12 cellular contexts compared by ENCODE assay signal in the genomic region with DNA sequence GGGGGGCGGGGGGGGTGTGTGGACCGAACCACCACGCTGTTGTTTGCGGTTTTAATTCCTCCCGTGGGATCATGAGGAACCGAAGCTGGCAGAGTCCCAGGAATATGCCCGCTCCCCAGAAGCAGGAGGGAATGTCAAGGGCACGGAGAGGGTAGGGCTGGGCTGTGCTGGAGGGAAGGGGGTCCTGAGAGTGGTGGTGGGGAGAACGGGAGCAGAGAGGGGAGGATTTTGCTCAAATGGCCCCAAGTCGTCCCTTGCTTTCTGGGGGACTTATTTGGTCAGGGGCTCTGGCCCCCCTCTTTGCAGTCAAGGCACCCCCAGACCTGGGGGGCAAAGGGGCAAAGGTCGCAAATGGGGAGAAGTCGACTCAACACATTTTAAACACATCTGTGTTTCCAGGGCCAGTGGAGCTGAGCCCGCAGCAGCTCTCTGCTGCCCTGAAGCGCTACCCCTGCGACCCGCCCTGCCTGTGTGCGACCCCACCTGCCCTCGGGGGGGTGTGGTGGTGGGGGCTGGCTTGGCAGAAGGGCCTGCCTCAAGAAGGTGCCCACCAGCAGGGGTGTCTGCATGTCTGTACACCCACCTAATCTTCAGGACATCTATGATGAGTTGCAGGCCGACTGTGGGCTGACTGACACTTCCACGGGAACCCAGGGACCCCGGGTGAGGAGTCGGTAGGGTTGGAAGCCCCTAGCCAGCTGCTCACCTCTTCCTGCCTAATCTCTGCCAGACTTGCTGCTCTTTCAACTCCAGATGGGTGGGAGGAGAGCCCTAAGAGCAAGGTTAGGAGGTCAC. TPM values are rescaled to one million over a fixed set of nuclear protein-coding genes. Genes with fewer than 3 reads are reported as not detected.
DNase-seq lines count a peak whose midpoint lies in the region; ATAC-seq and TF ChIP-seq lines count a peak whose summit lies in the region.
"Had no signal": no experiment of that assay in that cellular context is flagged by ENCODE, and none has a peak within 500 bp of the region (broad histone marks: within the 10 kb centered on the region; RNA-seq: fewer than 3 reads in every experiment).

No MANE protein-coding gene starts in this region.

- no peak overlapping the region for H2AFZ ChIP-seq in neural cell (ENCODE audit: low read depth, low read length)

- no peaks in the 10 kb centered on the region for H3K9me3 Mint-ChIP-seq in stimulated activated effector memory CD8-positive, alpha-beta T cell treated with anti-CD3 and anti-CD28 coated beads, Interleukin-12 subunit alpha, Interleukin-12 subunit beta, amount 100 ng/mL, for 72 hours

- TF ChIP-seq EP300 in neural cell (conservative IDR thresholded peaks at IDR 0.05; ENCODE audit: poor library complexity, severe bottlenecking) = no peak

- H3K27me3 ChIP-seq in BLaER1 (no peaks in the 10 kb centered on the region), HUES64 (ENCODE audit: insufficient read depth, low read length) (peaks cover 18% of the 10 kb centered on the region), dorsolateral prefrontal cortex (peaks cover 0 to 11% (median 0%) of the 10 kb centered on the region in 45 donors), neural cell (ENCODE audit: insufficient read depth, low read depth, low read length) (no peaks in the 10 kb centered on the region)

- H3K4me1 Mint-ChIP-seq in stimulated activated effector memory CD8-positive, alpha-beta T cell treated with anti-CD3 and anti-CD28 coated beads, Interleukin-12 subunit alpha, Interleukin-12 subunit beta, amount 100 ng/mL, for 72 hours = no peaks in the 10 kb centered on the region

- intact Hi-C loops in dorsolateral prefrontal cortex (cut with DNase I) = loop anchor here in 1 of 2 donors (10.0 kb wide), 1 partner anchor 199 kb away; no protein-coding TSS in a partner anchor

- H3K27ac ChIP-seq in BLaER1 (no peak overlapping the region; the same call in 1 of the 2 replicates), HUES64 (ENCODE audit: low read depth, low read length) (no peak overlapping the region), dorsolateral prefrontal cortex (peak overlapping the region in 55 of 59 donors; percentile 0 to 95 (median 74)), neural cell (ENCODE audit: low read length) (peak overlapping the region; percentile 20)

- H3K27ac Mint-ChIP-seq in stimulated activated effector memory CD8-positive, alpha-beta T cell treated with anti-CD3 and anti-CD28 coated beads, Interleukin-12 subunit alpha, Interleukin-12 subunit beta, amount 100 ng/mL, for 72 hours = no peak overlapping the region

- no peaks in the 10 kb centered on the region for H3K9me2 ChIP-seq in neural cell (ENCODE audit: insufficient read depth, low read length)

- H3K4me2 ChIP-seq in BLaER1 (peak overlapping the region; percentile 74), neural cell (ENCODE audit: low read length) (no peak overlapping the region)

- H4K20me1 ChIP-seq in BLaER1 = no peaks in the 10 kb centered on the region
- H4K20me1 ChIP-seq in neural cell (ENCODE audit: insufficient read depth) = no peaks in the 10 kb centered on the region

- H3K36me3 ChIP-seq in BLaER1 (no peaks in the 10 kb centered on the region), HUES64 (ENCODE audit: insufficient read depth, low read length) (no peaks in the 10 kb centered on the region), neural cell (ENCODE audit: insufficient read depth, low read length) (no peaks in the 10 kb centered on the region)

- no peak for TF ChIP-seq CTCF in dorsolateral prefrontal cortex (IDR thresholded peaks at IDR 0.05 in 54 of 56, conservative IDR thresholded peaks at IDR 0.05 in 2 of 56; ENCODE audit: low read depth in 1 of 56, partially characterized antibody in 56 of 56)
- TF ChIP-seq CTCF in neural cell (IDR thresholded peaks at IDR 0.05; ENCODE audit: poor library complexity, severe bottlenecking) = no peak

- H3K9ac ChIP-seq in BLaER1 (no peak overlapping the region), HUES64 (ENCODE audit: low read depth, low read length) (no peak overlapping the region), neural cell (ENCODE audit: low read length) (peak overlapping the region; percentile 70)

- H3K79me2 ChIP-seq in neural cell (replicated peaks; ENCODE audit: insufficient read depth, low read length) = no peaks in the 10 kb centered on the region

- H3K4me3 Mint-ChIP-seq in stimulated activated effector memory CD8-positive, alpha-beta T cell treated with anti-CD3 and anti-CD28 coated beads, Interleukin-12 subunit alpha, Interleukin-12 subunit beta, amount 100 ng/mL, for 72 hours = no peak overlapping the region

- H3F3A ChIP-seq in neural cell (ENCODE audit: insufficient read depth, low read length, poor library complexity, severe bottlenecking) = no peaks in the 10 kb centered on the region

- DNase-seq in dorsolateral prefrontal cortex (no peak), NCI-H2227 (lab: John Stamatoyannopoulos, UW; ENCODE audit: unreplicated experiment) (no peak), NOMO-1 (lab: John Stamatoyannopoulos, UW; ENCODE audit: unreplicated experiment in 2 of 2) (no peak)
- DNase-seq in stimulated activated effector memory CD8-positive, alpha-beta T cell treated with anti-CD3 and anti-CD28 coated beads, Interleukin-12 subunit alpha, Interleukin-12 subunit beta, amount 100 ng/mL, for 72 hours (ENCODE audit: low spot score in 2 of 2) = no peak
- no peak for DNase-seq in NK-92 treated with Interleukin-12 subunit alpha and Interleukin-12 subunit beta, amount 100 ng/mL, for 24 hours (lab: John Stamatoyannopoulos, UW)
- DNase-seq: activated CD8-positive, alpha-beta memory T cell treated with anti-CD3 and anti-CD28 coated beads, Interleukin-2, amount 50 U/mL, for 4 hours; Caco-2; erythroblast; stimulated activated CD4-positive, alpha-beta T cell treated with anti-CD3 and anti-CD28 coated beads, Interleukin-4, amount 100 ng/mL, for 24 hours had no signal

- no peak for ATAC-seq in stimulated activated effector memory CD8-positive, alpha-beta T cell treated with anti-CD3 and anti-CD28 coated beads, Interleukin-12 subunit alpha, Interleukin-12 subunit beta, amount 100 ng/mL, for 72 hours

- WGBS in HUES64 = 58% methylated on average over 21 of the region's 22 CpGs

- no peaks in the 10 kb centered on the region for H3K36me3 Mint-ChIP-seq in stimulated activated effector memory CD8-positive, alpha-beta T cell treated with anti-CD3 and anti-CD28 coated beads, Interleukin-12 subunit alpha, Interleukin-12 subunit beta, amount 100 ng/mL, for 72 hours

- H3K4me3 ChIP-seq in BLaER1 (peak overlapping the region; percentile 38; the same call in 1 of the 2 replicates), HUES64 (ENCODE audit: low read length) (peak overlapping the region; percentile 36), dorsolateral prefrontal cortex (peak overlapping the region; percentile 25 to 76 (median 61)), neural cell (ENCODE audit: low read length) (peak overlapping the region; percentile 68)

- H3K4me1 ChIP-seq in BLaER1 (peaks cover 58% of the 10 kb centered on the region), HUES64 (ENCODE audit: insufficient read depth, low read length) (0 out of 2 replicates have a peak, but pooled peaks cover 4% of the 10 kb centered on the region)

- H3K9me3 ChIP-seq in BLaER1 (no peaks in the 10 kb centered on the region), HUES64 (ENCODE audit: insufficient read depth, low read depth, low read length) (no peaks in the 10 kb centered on the region), neural cell (ENCODE audit: low read length) (no peaks in the 10 kb centered on the region)
- H3K9me3 ChIP-seq: Caco-2 had no signal

- TF ChIP-seq RAD21 in neural cell (conservative IDR thresholded peaks at IDR 0.05) = no peak

TF ChIP-seq in neural cell, 6 proteins besides CTCF, POLR2A, EP300 and RAD21:
- TF ChIP-seq, protein P1, sequence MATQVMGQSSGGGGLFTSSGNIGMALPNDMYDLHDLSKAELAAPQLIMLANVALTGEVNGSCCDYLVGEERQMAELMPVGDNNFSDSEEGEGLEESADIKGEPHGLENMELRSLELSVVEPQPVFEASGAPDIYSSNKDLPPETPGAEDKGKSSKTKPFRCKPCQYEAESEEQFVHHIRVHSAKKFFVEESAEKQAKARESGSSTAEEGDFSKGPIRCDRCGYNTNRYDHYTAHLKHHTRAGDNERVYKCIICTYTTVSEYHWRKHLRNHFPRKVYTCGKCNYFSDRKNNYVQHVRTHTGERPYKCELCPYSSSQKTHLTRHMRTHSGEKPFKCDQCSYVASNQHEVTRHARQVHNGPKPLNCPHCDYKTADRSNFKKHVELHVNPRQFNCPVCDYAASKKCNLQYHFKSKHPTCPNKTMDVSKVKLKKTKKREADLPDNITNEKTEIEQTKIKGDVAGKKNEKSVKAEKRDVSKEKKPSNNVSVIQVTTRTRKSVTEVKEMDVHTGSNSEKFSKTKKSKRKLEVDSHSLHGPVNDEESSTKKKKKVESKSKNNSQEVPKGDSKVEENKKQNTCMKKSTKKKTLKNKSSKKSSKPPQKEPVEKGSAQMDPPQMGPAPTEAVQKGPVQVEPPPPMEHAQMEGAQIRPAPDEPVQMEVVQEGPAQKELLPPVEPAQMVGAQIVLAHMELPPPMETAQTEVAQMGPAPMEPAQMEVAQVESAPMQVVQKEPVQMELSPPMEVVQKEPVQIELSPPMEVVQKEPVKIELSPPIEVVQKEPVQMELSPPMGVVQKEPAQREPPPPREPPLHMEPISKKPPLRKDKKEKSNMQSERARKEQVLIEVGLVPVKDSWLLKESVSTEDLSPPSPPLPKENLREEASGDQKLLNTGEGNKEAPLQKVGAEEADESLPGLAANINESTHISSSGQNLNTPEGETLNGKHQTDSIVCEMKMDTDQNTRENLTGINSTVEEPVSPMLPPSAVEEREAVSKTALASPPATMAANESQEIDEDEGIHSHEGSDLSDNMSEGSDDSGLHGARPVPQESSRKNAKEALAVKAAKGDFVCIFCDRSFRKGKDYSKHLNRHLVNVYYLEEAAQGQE (IDR thresholded peaks at IDR 0.05; ENCODE audit: borderline replicate concordance) = no peak
- TF ChIP-seq EZH2 (IDR thresholded peaks at IDR 0.05; ENCODE audit: borderline replicate concordance, insufficient read depth, low read length, poor library complexity, severe bottlenecking) (no peak), MXI1 (conservative IDR thresholded peaks at IDR 0.05; ENCODE audit: poor library complexity, severe bottlenecking) (no peak), TAF1 (IDR thresholded peaks at IDR 0.05; ENCODE audit: low read depth) (no peak), POLR2AphosphoS5 (IDR thresholded peaks at IDR 0.05) (no peak), SMC3 (conservative IDR thresholded peaks at IDR 0.05; ENCODE audit: poor library complexity) (no peak)
TF ChIP-seq in neural cell: peak in this region for 0.

RNA-seq across cellular contexts. Expression of a gene that starts 0.6 kb away (rescaled TPM):
- polyA plus RNA-seq in HUES64 (2013, experiment 1 of 2) = 0.15 TPM
- 0.32 TPM for polyA plus RNA-seq in HUES64 (2013, experiment 2 of 2)
- 100 to 1,000 TPM in 119 of 120 experiments, 10 to 100 TPM in 1; 87.6 to 447 (median 301) TPM for total RNA-seq in dorsolateral prefrontal cortex
- polyA plus RNA-seq in neural cell = 8.3 and 9.5 TPM in 2 replicates
- polyA minus RNA-seq in neural cell = 27.8 and 28.0 TPM in 2 replicates
- total RNA-seq: Caco-2 had no signal

Comparison
In these comparisons a context has a peak if more than half of its experiments do, and no peak if none do; other contexts are left out.
1. H3K27ac ChIP-seq: peak in dorsolateral prefrontal cortex (55 of 59) and neural cell (single experiment); none in BLaER1 (single experiment) and HUES64 (single experiment).
2. Peak in every context shown above with its lines, with median percentiles within 50 percentile points of each other: H3K4me3 ChIP-seq.